13 cellular contexts compared by ENCODE assay signal in genomic region chr5:170132642-170133448, GRCh38. TPM values are rescaled to one million over a fixed set of nuclear protein-coding genes. Genes with fewer than 3 reads are reported as not detected.
DNase-seq lines count a peak whose midpoint lies in the region; ATAC-seq and TF ChIP-seq lines count a peak whose summit lies in the region.
"Had no signal": no experiment of that assay in that cellular context is flagged by ENCODE, and none has a peak within 500 bp of the region (broad histone marks: within the 10 kb centered on the region; RNA-seq: fewer than 3 reads in every experiment).

No MANE protein-coding gene starts in this region.

- in situ Hi-C loops in HAP-1 (cut with MboI; ENCODE audit: low sequenced_read_pairs), result no loop called here

- H3K27me3 ChIP-seq in HAP-1 (ENCODE audit: low read depth) (0 out of 2 replicates have a peak, but pooled peaks cover 4% of the 10 kb centered on the region), Peyer's patch (no peaks in the 10 kb centered on the region)
- H3K27me3 ChIP-seq: left lung, upper lobe of left lung had no signal

- DNase-seq in AG20443 (ENCODE audit: low spot score), result peak; percentile 86
- peak; percentile 83 for DNase-seq in M059J (ENCODE audit: low read depth)
- DNase-seq in cardiac fibroblast (ENCODE audit: low read depth in 2 of 2), result peak; percentile 54 to 79
- DNase-seq in kidney tubule cell (ENCODE audit: low spot score), result peak; percentile 74
- no peak for DNase-seq in HAP-1 (ENCODE audit: low spot score in 2 of 2)
- DNase-seq in Peyer's patch, result no peak
- DNase-seq: CD4-positive, CD25-positive, alpha-beta regulatory T cell; left lung; NCI-H446; upper lobe of left lung had no signal

- H3K4me3 ChIP-seq in cardiac fibroblast (replicated peaks in 1 of 2; ENCODE audit: low read depth in 2 of 2, low read length in 2 of 2), result no peak overlapping the region
- H3K4me3 ChIP-seq in HAP-1, result no peak overlapping the region
- H3K4me3 ChIP-seq in Peyer's patch, result no peak overlapping the region
- H3K4me3 ChIP-seq: left lung, prostate gland, upper lobe of left lung had no signal

- H3K4me1 ChIP-seq in HAP-1 (no peaks in the 10 kb centered on the region), Peyer's patch (no peaks in the 10 kb centered on the region)
- H3K4me1 ChIP-seq: left lung, prostate gland, upper lobe of left lung had no signal

- H3K27ac ChIP-seq in Peyer's patch, result no peak overlapping the region
- H3K27ac ChIP-seq: left lung, prostate gland, upper lobe of left lung had no signal

- TF ChIP-seq CTCF in cardiac fibroblast (IDR thresholded peaks at IDR 0.05; ENCODE audit: low read depth, low read length) (no peak), Peyer's patch (IDR thresholded peaks at IDR 0.05) (no peak)

- no peaks in the 10 kb centered on the region for H3K9me3 ChIP-seq in HAP-1
- H3K9me3 ChIP-seq in Peyer's patch, result no peaks in the 10 kb centered on the region
- H3K9me3 ChIP-seq: left lung, prostate gland, upper lobe of left lung had no signal

- ATAC-seq in GM19395 (IDR thresholded peaks at IDR 0.05; ENCODE audit: unreplicated experiment), result no peak
- ATAC-seq in GM18505 (IDR thresholded peaks at IDR 0.05; ENCODE audit: unreplicated experiment), result no peak
- ATAC-seq: left lung had no signal

- TF ChIP-seq POLR2A in GM18505 (IDR thresholded peaks at IDR 0.05; ENCODE audit: borderline replicate concordance, extremely low read depth, insufficient read depth, insufficient read length) (no peak), Peyer's patch (IDR thresholded peaks at IDR 0.05) (no peak)

- no peaks in the 10 kb centered on the region for H3K36me3 ChIP-seq in HAP-1 (replicated peaks)
- no peaks in the 10 kb centered on the region for H3K36me3 ChIP-seq in Peyer's patch
- H3K36me3 ChIP-seq: left lung, prostate gland, upper lobe of left lung had no signal

RNA-seq across cellular contexts. Expression of gene FOXI1, which starts 27.1 kb away (rescaled TPM):
- not detected in 2 replicates for total RNA-seq in M059J (2014; rRNA removed; shearing (Covaris generic))
- total RNA-seq in Peyer's patch, result not detected
- total RNA-seq: CD4-positive, CD25-positive, alpha-beta regulatory T cell; left lung had no signal

Comparison
In these comparisons a context has a peak if more than half of its experiments do, and no peak if none do; other contexts are left out.
1. DNase-seq: peak in AG20443 (single experiment), M059J (single experiment), cardiac fibroblast (2 of 2) and kidney tubule cell (single experiment); none in HAP-1 (0 of 2) and Peyer's patch (0 of 3).